Comparison of ENCODE assay signal across 1 cellular context in the genomic region with DNA sequence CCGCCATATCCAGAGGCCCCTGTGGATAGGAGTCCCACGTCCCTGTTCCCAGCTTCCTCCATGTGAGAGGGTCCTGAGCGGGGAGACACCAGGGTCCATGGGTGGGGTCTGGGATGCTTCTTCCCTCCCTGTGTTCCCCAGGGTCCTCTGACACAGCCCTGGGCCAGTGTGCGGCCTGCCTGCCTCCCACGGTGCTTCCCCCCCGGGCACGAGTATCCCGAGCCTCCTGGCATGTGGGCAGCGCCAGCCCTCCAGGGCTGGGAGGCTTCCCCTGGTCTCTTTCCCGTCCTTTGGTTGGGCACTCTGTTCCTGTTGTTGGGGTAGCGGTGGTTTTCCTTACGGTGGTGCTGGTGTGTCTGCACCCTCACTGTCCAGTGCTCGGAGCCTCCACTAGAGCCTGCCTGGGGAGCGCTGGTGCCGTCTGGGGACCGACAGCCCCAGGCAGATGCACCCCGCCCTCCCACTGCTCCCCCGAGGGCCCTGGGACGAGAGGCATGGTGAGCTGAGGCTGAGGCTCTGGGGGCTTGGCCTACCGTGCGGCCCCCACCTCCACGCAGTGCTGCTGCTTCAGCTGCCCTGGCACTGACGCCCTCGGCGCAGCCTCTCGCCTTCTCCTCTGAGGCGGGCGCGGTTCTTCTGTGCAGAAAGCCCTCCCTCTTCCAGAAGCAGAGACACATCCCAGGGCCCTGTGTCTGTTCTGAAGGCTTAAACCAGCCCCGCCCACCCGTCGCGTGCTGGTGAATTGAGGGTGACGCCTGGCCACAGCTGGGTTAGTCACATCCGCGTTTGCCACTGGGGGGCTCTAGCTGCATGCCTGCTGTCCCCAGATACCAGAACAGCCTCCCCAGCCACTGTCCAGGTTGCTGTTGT.
TF ChIP-seq lines count a peak whose summit lies in the region.

No MANE protein-coding gene starts in this region.

TF ChIP-seq in HEK293, 187 proteins besides CTCF, POLR2A, EP300 and RAD21 (continued from another document):
- TF ChIP-seq, protein P1, sequence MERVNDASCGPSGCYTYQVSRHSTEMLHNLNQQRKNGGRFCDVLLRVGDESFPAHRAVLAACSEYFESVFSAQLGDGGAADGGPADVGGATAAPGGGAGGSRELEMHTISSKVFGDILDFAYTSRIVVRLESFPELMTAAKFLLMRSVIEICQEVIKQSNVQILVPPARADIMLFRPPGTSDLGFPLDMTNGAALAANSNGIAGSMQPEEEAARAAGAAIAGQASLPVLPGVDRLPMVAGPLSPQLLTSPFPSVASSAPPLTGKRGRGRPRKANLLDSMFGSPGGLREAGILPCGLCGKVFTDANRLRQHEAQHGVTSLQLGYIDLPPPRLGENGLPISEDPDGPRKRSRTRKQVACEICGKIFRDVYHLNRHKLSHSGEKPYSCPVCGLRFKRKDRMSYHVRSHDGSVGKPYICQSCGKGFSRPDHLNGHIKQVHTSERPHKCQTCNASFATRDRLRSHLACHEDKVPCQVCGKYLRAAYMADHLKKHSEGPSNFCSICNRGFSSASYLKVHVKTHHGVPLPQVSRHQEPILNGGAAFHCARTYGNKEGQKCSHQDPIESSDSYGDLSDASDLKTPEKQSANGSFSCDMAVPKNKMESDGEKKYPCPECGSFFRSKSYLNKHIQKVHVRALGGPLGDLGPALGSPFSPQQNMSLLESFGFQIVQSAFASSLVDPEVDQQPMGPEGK (tag by site-specific recombination; IDR thresholded peaks at IDR 0.05): no peak
- TF ChIP-seq, protein P2, sequence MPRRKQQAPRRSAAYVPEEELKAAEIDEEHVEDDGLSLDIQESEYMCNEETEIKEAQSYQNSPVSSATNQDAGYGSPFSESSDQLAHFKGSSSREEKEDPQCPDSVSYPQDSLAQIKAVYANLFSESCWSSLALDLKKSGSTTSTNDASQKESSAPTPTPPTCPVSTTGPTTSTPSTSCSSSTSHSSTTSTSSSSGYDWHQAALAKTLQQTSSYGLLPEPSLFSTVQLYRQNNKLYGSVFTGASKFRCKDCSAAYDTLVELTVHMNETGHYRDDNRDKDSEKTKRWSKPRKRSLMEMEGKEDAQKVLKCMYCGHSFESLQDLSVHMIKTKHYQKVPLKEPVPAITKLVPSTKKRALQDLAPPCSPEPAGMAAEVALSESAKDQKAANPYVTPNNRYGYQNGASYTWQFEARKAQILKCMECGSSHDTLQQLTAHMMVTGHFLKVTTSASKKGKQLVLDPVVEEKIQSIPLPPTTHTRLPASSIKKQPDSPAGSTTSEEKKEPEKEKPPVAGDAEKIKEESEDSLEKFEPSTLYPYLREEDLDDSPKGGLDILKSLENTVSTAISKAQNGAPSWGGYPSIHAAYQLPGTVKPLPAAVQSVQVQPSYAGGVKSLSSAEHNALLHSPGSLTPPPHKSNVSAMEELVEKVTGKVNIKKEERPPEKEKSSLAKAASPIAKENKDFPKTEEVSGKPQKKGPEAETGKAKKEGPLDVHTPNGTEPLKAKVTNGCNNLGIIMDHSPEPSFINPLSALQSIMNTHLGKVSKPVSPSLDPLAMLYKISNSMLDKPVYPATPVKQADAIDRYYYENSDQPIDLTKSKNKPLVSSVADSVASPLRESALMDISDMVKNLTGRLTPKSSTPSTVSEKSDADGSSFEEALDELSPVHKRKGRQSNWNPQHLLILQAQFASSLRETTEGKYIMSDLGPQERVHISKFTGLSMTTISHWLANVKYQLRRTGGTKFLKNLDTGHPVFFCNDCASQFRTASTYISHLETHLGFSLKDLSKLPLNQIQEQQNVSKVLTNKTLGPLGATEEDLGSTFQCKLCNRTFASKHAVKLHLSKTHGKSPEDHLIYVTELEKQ (tag by site-specific recombination; IDR thresholded peaks at IDR 0.05; ENCODE audit: borderline replicate concordance): no peak
